ENCODE assay signal across 8 cellular contexts in genomic region chr6:53300656-53301551, GRCh38. TPM values are rescaled to one million over a fixed set of nuclear protein-coding genes. Genes with fewer than 3 reads are reported as not detected.
A peak's percentile ranks its signal among the peaks of the same experiment; 100 is the strongest.
DNase-seq lines count a peak whose midpoint lies in the region; ATAC-seq and TF ChIP-seq lines count a peak whose summit lies in the region.

No MANE protein-coding gene starts in this region.

- H3K36me3 Mint-ChIP-seq in activated T-helper 1 cell treated with anti-CD3 and anti-CD28 coated beads, Interleukin-12 subunit alpha, Interleukin-12 subunit beta, Interleukin-2, Interleukin-4 antibody, amounts not matched to agents 30 ng/mL and 10 ng/mL and 1 ng/mL, durations not matched to agents 14 hours and 24 hours and 36 hours (ENCODE audit: low read depth) = peaks cover 4% of the 10 kb centered on the region

- intact Hi-C loops in activated T-helper 1 cell treated with anti-CD3 and anti-CD28 coated beads, Interleukin-12 subunit alpha, Interleukin-12 subunit beta, Interleukin-2, Interleukin-4 antibody, amounts not matched to agents 30 ng/mL and 10 ng/mL and 1 ng/mL, durations not matched to agents 14 hours and 24 hours and 36 hours (cut with micrococcal nuclease) = loop anchor here (2.0 kb wide), 1 partner anchor 16 kb away; no protein-coding TSS in a partner anchor
- intact Hi-C loops in Right ventricle myocardium superior (cut with DNase I) (no loop called here), spleen (cut with DNase I; ENCODE audit: low total_unique reads) (no loop called here)

- WGBS in spleen, 5 donors = 23 to 39% (median 27%) methylated on average over 9 of the region's 9 CpGs

- no peak for TF ChIP-seq CTCF in spleen (IDR thresholded peaks at IDR 0.05 in 8 of 11, conservative IDR thresholded peaks at IDR 0.05 in 3 of 11)

- H3K4me3 Mint-ChIP-seq in activated T-helper 1 cell treated with anti-CD3 and anti-CD28 coated beads, Interleukin-12 subunit alpha, Interleukin-12 subunit beta, Interleukin-2, Interleukin-4 antibody, amounts not matched to agents 30 ng/mL and 10 ng/mL and 1 ng/mL, durations not matched to agents 14 hours and 24 hours and 36 hours = peak overlapping the region; percentile 16

- in situ Hi-C loops in ACHN (cut with HindIII; ENCODE audit: low pct_ligation_motif_present, low pct_unique_long_range_greater_than_20kb, low sequenced_read_pairs) = no loop called here

- peak overlapping the region; percentile 99 for H3K27ac ChIP-seq in KOPT-K1 (ENCODE audit: low read depth, low read length, poor library complexity, severe bottlenecking)
- peak overlapping the region in 7 of 8 donors; percentile 9 to 73 (median 58) for H3K27ac ChIP-seq in spleen

- no peak for DNase-seq in activated T-helper 1 cell treated with anti-CD3 and anti-CD28 coated beads, Interleukin-12 subunit alpha, Interleukin-12 subunit beta, Interleukin-2, Interleukin-4 antibody, amounts not matched to agents 30 ng/mL and 10 ng/mL and 1 ng/mL, durations not matched to agents 14 hours and 24 hours and 36 hours (ENCODE audit: low spot score)
- DNase-seq in Right ventricle myocardium superior (peak; percentile 56), spleen (peak; percentile 80), ACHN (no peak)
- no peak for DNase-seq in stimulated activated CD4-positive, alpha-beta T cell treated with anti-CD3 and anti-CD28 coated beads, Interleukin-2, amount 100 ng/mL, for 24 hours

- no peak for TF ChIP-seq POLR2A in spleen (IDR thresholded peaks at IDR 0.05)

- H3K36me3 ChIP-seq in KOPT-K1 (ENCODE audit: insufficient read depth, low read length) (no peaks in the 10 kb centered on the region), spleen (peaks cover 0 to 6% (median 0%) of the 10 kb centered on the region in 6 donors)

- H3K4me3 ChIP-seq in spleen = peak overlapping the region in 1 of 8 donors; percentile 8

- H3K9me3 ChIP-seq in KOPT-K1 (ENCODE audit: insufficient read depth, low read length, poor library complexity, severe bottlenecking) = no peaks in the 10 kb centered on the region
- H3K9me3 ChIP-seq in spleen = no peaks in the 10 kb centered on the region

- peaks cover 37 to 89% (median 79%) of the 10 kb centered on the region in 6 donors for H3K4me1 ChIP-seq in spleen

- peak overlapping the region; percentile 47 for H3K27ac Mint-ChIP-seq in activated T-helper 1 cell treated with anti-CD3 and anti-CD28 coated beads, Interleukin-12 subunit alpha, Interleukin-12 subunit beta, Interleukin-2, Interleukin-4 antibody, amounts not matched to agents 30 ng/mL and 10 ng/mL and 1 ng/mL, durations not matched to agents 14 hours and 24 hours and 36 hours

- no peaks in the 10 kb centered on the region for H3K27me3 Mint-ChIP-seq in activated T-helper 1 cell treated with anti-CD3 and anti-CD28 coated beads, Interleukin-12 subunit alpha, Interleukin-12 subunit beta, Interleukin-2, Interleukin-4 antibody, amounts not matched to agents 30 ng/mL and 10 ng/mL and 1 ng/mL, durations not matched to agents 14 hours and 24 hours and 36 hours (ENCODE audit: insufficient read depth)

- ATAC-seq in Right ventricle myocardium superior (ENCODE audit: poor library complexity) (peak; percentile 82), HG03460 (IDR thresholded peaks at IDR 0.05; ENCODE audit: unreplicated experiment) (no peak), GM21737 (IDR thresholded peaks at IDR 0.05; ENCODE audit: unreplicated experiment) (no peak)

- H3K9me3 Mint-ChIP-seq in activated T-helper 1 cell treated with anti-CD3 and anti-CD28 coated beads, Interleukin-12 subunit alpha, Interleukin-12 subunit beta, Interleukin-2, Interleukin-4 antibody, amounts not matched to agents 30 ng/mL and 10 ng/mL and 1 ng/mL, durations not matched to agents 14 hours and 24 hours and 36 hours = no peaks in the 10 kb centered on the region

- peaks cover 69% of the 10 kb centered on the region for H3K4me1 Mint-ChIP-seq in activated T-helper 1 cell treated with anti-CD3 and anti-CD28 coated beads, Interleukin-12 subunit alpha, Interleukin-12 subunit beta, Interleukin-2, Interleukin-4 antibody, amounts not matched to agents 30 ng/mL and 10 ng/mL and 1 ng/mL, durations not matched to agents 14 hours and 24 hours and 36 hours (ENCODE audit: low read depth)

- H3K27me3 ChIP-seq in spleen (replicated peaks in 1 of 7) = no peaks in the 10 kb centered on the region

RNA-seq across cellular contexts. Expression of gene ELOVL5, which starts 47.8 kb away (rescaled TPM):
- total RNA-seq in activated T-helper 1 cell treated with anti-CD3 and anti-CD28 coated beads, Interleukin-12 subunit alpha, Interleukin-12 subunit beta, Interleukin-2, Interleukin-4 antibody, amounts not matched to agents 30 ng/mL and 10 ng/mL and 1 ng/mL, durations not matched to agents 14 hours and 24 hours and 36 hours = 121 and 131 TPM in 2 replicates
- 20.8 TPM for total RNA-seq in Right ventricle myocardium superior
- 100 to 1,000 TPM in 2 of 7 donors, 10 to 100 TPM in 5; 89.3 to 113 (median 93.9) TPM for total RNA-seq in spleen
- 10 to 100 TPM; 48.8 to 65.8 (median 56.6) TPM for polyA plus RNA-seq in spleen

Comparison
In these comparisons a context has a peak if more than half of its experiments do, and no peak if none do; other contexts are left out.
1. DNase-seq: peak in Right ventricle myocardium superior (single experiment) and spleen (single experiment); none in activated T-helper 1 cell treated with anti-CD3 and anti-CD28 coated beads, Interleukin-12 subunit alpha, Interleukin-12 subunit beta, Interleukin-2, Interleukin-4 antibody, amounts not matched to agents 30 ng/mL and 10 ng/mL and 1 ng/mL, durations not matched to agents 14 hours and 24 hours and 36 hours (single experiment), ACHN (single experiment) and stimulated activated CD4-positive, alpha-beta T cell treated with anti-CD3 and anti-CD28 coated beads, Interleukin-2, amount 100 ng/mL, for 24 hours (0 of 2).